In the genomic region with DNA sequence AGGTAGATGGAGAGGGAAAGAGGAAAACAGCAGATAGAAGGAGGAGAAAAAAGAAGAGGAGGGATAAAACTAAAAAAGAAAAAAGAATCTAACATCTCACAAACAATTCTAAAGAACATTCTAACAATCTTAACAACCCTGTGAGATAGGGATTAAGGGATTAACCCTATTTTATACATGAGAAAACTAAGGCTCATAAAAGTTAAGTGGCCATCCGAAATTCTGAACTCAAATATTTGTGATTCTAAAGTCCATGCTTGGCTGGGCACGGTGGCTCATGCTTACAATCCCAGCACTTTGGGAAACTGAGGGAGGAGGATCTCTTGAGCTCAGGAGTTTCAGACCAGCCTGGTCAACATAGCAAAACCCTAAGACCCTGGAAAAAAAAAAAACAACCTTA, we compare ENCODE assay signal across 22 cellular contexts. TPM values are rescaled to one million over a fixed set of nuclear protein-coding genes. Genes with fewer than 3 reads are reported as not detected.
DNase-seq lines count a peak whose midpoint lies in the region; ATAC-seq, FAIRE-seq and TF ChIP-seq lines count a peak whose summit lies in the region.
"Had no signal": no experiment of that assay in that cellular context is flagged by ENCODE, and none has a peak within 500 bp of the region (broad histone marks: within the 10 kb centered on the region; RNA-seq: fewer than 3 reads in every experiment).

No MANE protein-coding gene starts in this region.

- H3K9me3 ChIP-seq in HepG2 (ENCODE audit: low read length): no peaks in the 10 kb centered on the region
- H3K9me3 ChIP-seq: A549 had no signal

- DNase-seq in activated T-cell treated with anti-CD3 and anti-CD28 coated beads, Interleukin-2, amount 50 U/mL, for 72 hours: no peak
- DNase-seq in activated T-cell treated with anti-CD3 and anti-CD28 coated beads, Interleukin-2, amount 50 U/mL, for 48 hours: no peak
- no peak for DNase-seq in effector memory CD8-positive, alpha-beta T cell
- DNase-seq in HepG2 (ENCODE audit: low spot score) (no peak), anterior cingulate cortex (lab: John Stamatoyannopoulos, UW) (no peak), H4 (ENCODE audit: low spot score) (no peak)
- DNase-seq in stimulated activated effector memory CD8-positive, alpha-beta T cell treated with anti-CD3 and anti-CD28 coated beads, Interleukin-12 subunit alpha, Interleukin-12 subunit beta, amount 100 ng/mL, for 72 hours (ENCODE audit: low spot score in 2 of 2): no peak
- DNase-seq: AML-193; CD4-positive, alpha-beta T cell; DMS 273 treated with DMSO at 0.1 percent for 48 hours; DMS53; DND-41; EL; GOT3; H9; IMR-90 had no signal

- no TSS peak for BruUV-seq in HepG2 (replicated peaks; lab: Mats Ljungman, UMichigan)

- H3K27ac Mint-ChIP-seq in activated T-cell treated with anti-CD3 and anti-CD28 coated beads, Interleukin-2, amount 50 U/mL, for 72 hours: peak overlapping the region; percentile 82
- H3K27ac Mint-ChIP-seq in effector memory CD8-positive, alpha-beta T cell: peak overlapping the region; percentile 5 to 9
- no peak overlapping the region for H3K27ac Mint-ChIP-seq in stimulated activated effector memory CD8-positive, alpha-beta T cell treated with anti-CD3 and anti-CD28 coated beads, Interleukin-12 subunit alpha, Interleukin-12 subunit beta, amount 100 ng/mL, for 72 hours
- H3K27ac Mint-ChIP-seq: CD4-positive, alpha-beta T cell; H9 had no signal

- H3K36me3 Mint-ChIP-seq in activated T-cell treated with anti-CD3 and anti-CD28 coated beads, Interleukin-2, amount 50 U/mL, for 72 hours (ENCODE audit: insufficient read depth in 2 of 2): no peaks in the 10 kb centered on the region
- H3K36me3 Mint-ChIP-seq in effector memory CD8-positive, alpha-beta T cell (ENCODE audit: insufficient read depth): no peaks in the 10 kb centered on the region
- peaks cover 6% of the 10 kb centered on the region for H3K36me3 Mint-ChIP-seq in stimulated activated effector memory CD8-positive, alpha-beta T cell treated with anti-CD3 and anti-CD28 coated beads, Interleukin-12 subunit alpha, Interleukin-12 subunit beta, amount 100 ng/mL, for 72 hours

- H3K4me3 Mint-ChIP-seq in activated T-cell treated with anti-CD3 and anti-CD28 coated beads, Interleukin-2, amount 50 U/mL, for 72 hours: no peak overlapping the region
- peak overlapping the region; percentile 1 to 37 for H3K4me3 Mint-ChIP-seq in effector memory CD8-positive, alpha-beta T cell
- no peak overlapping the region for H3K4me3 Mint-ChIP-seq in stimulated activated effector memory CD8-positive, alpha-beta T cell treated with anti-CD3 and anti-CD28 coated beads, Interleukin-12 subunit alpha, Interleukin-12 subunit beta, amount 100 ng/mL, for 72 hours
- H3K4me3 Mint-ChIP-seq: CD4-positive, alpha-beta T cell; H9 had no signal

- no peaks in the 10 kb centered on the region for H3K27me3 ChIP-seq in HepG2 (ENCODE audit: control insufficient read depth in 1 of 2, insufficient read depth in 2 of 2, low read length in 2 of 2)

- TF ChIP-seq RAD21 in HepG2 (CRISPR knock-in tag; IDR thresholded peaks at IDR 0.05): no peak

- no peak for FAIRE-seq in HepG2 (lab: Jason Lieb, UNC)
- FAIRE-seq: A549, GM12878 had no signal

- intact Hi-C loops in HepG2 (cut with micrococcal nuclease; ENCODE audit: unreplicated experiment): no loop called here

- WGBS in HepG2 (ENCODE audit: low lambda C conversion rate): 12% methylated on average over 2 of the region's 2 CpGs

- H4K20me1 ChIP-seq in HepG2 (ENCODE audit: insufficient read depth, low read length): no peaks in the 10 kb centered on the region

- peak overlapping the region; percentile 3; the same call in 1 of the 2 replicates for H3K4me2 ChIP-seq in HepG2 (ENCODE audit: low read depth, low read length)
- H3K4me2 ChIP-seq: A549 had no signal

- peaks cover 40% of the 10 kb centered on the region for H3K79me2 ChIP-seq in HepG2 (ENCODE audit: insufficient read depth, low read length)

- peaks cover 44% of the 10 kb centered on the region for H3K4me1 ChIP-seq in HepG2 (ENCODE audit: insufficient read depth, low read length)

- no peak overlapping the region for H3K27ac ChIP-seq in HepG2 (ENCODE audit: extremely low read length, insufficient read depth, low read length)
- H3K27ac ChIP-seq: 22Rv1, A549, C4-2B, HL-60 had no signal

- TF ChIP-seq CTCF in HepG2 (CRISPR knock-in tag; IDR thresholded peaks at IDR 0.05): no peak

- ATAC-seq in activated T-cell treated with anti-CD3 and anti-CD28 coated beads, Interleukin-2, amount 50 U/mL, for 72 hours (replicated peaks in 1 of 2): no peak
- no peak for ATAC-seq in effector memory CD8-positive, alpha-beta T cell (replicated peaks)
- no peak for ATAC-seq in HepG2
- no peak for ATAC-seq in HG03039 (IDR thresholded peaks at IDR 0.05; ENCODE audit: unreplicated experiment)
- no peak for ATAC-seq in stimulated activated effector memory CD8-positive, alpha-beta T cell treated with anti-CD3 and anti-CD28 coated beads, Interleukin-12 subunit alpha, Interleukin-12 subunit beta, amount 100 ng/mL, for 72 hours
- ATAC-seq: A549, GM12878 had no signal

- CTCF ChIA-PET in HepG2 (lab: Yijun Ruan, JAX; ENCODE audit: low intra/inter-chr PET ratio, low total read pairs): no interaction called here

- no peak overlapping the region for H2AFZ ChIP-seq in HepG2 (ENCODE audit: low read length)

- in situ Hi-C loops in HepG2 (cut with HindIII; ENCODE audit: extremely low pct_ligation_motif_present, low pct_unique_long_range_greater_than_20kb): no loop called here

- H3K27me3 Mint-ChIP-seq in activated T-cell treated with anti-CD3 and anti-CD28 coated beads, Interleukin-2, amount 50 U/mL, for 72 hours (ENCODE audit: low read depth): no peaks in the 10 kb centered on the region
- no peaks in the 10 kb centered on the region for H3K27me3 Mint-ChIP-seq in effector memory CD8-positive, alpha-beta T cell
- H3K27me3 Mint-ChIP-seq: CD4-positive, alpha-beta T cell had no signal

- H3K9me3 Mint-ChIP-seq in activated T-cell treated with anti-CD3 and anti-CD28 coated beads, Interleukin-2, amount 50 U/mL, for 72 hours: no peaks in the 10 kb centered on the region
- H3K9me3 Mint-ChIP-seq in effector memory CD8-positive, alpha-beta T cell: no peaks in the 10 kb centered on the region
- no peaks in the 10 kb centered on the region for H3K9me3 Mint-ChIP-seq in stimulated activated effector memory CD8-positive, alpha-beta T cell treated with anti-CD3 and anti-CD28 coated beads, Interleukin-12 subunit alpha, Interleukin-12 subunit beta, amount 100 ng/mL, for 72 hours
- H3K9me3 Mint-ChIP-seq: CD4-positive, alpha-beta T cell; H9 had no signal

- POLR2A ChIA-PET in HepG2 (lab: Yijun Ruan, JAX): interaction anchor here (0.9 kb wide), 1 partner anchor 14 kb away, joined by 4 read pairs; no protein-coding TSS in a partner anchor

- H3K9ac ChIP-seq in HepG2 (ENCODE audit: insufficient read depth, low read depth, low read length): no peak overlapping the region

- no peaks in the 10 kb centered on the region for H3K4me1 Mint-ChIP-seq in activated T-cell treated with anti-CD3 and anti-CD28 coated beads, Interleukin-2, amount 50 U/mL, for 72 hours (ENCODE audit: low read depth)
- H3K4me1 Mint-ChIP-seq in effector memory CD8-positive, alpha-beta T cell (ENCODE audit: low read depth in 2 of 2): peaks cover 11 to 30% of the 10 kb centered on the region in 2 donors
- peaks cover 16% of the 10 kb centered on the region for H3K4me1 Mint-ChIP-seq in stimulated activated effector memory CD8-positive, alpha-beta T cell treated with anti-CD3 and anti-CD28 coated beads, Interleukin-12 subunit alpha, Interleukin-12 subunit beta, amount 100 ng/mL, for 72 hours
- H3K4me1 Mint-ChIP-seq: H9 had no signal

- no peak overlapping the region for H3K4me3 ChIP-seq in HepG2 (replicated peaks in 1 of 3; ENCODE audit: insufficient read depth in 1 of 3, low read depth in 2 of 3, low read length in 3 of 3)
- H3K4me3 ChIP-seq: A549, GM12878 had no signal

- TF ChIP-seq POLR2A in HepG2 (IDR thresholded peaks at IDR 0.05; ENCODE audit: insufficient read depth in 1 of 2, low read depth in 2 of 2, low read length in 2 of 2): no peak

- no peak for TF ChIP-seq EP300 in HepG2 (IDR thresholded peaks at IDR 0.05; ENCODE audit: low read depth in 2 of 2, low read length in 2 of 2)
- no peak for TF ChIP-seq EP300 in HepG2 (CRISPR knock-in tag; IDR thresholded peaks at IDR 0.05; ENCODE audit: borderline replicate concordance)

- no peaks in the 10 kb centered on the region for H3K36me3 ChIP-seq in HepG2 (replicated peaks in 1 of 2; ENCODE audit: control insufficient read depth in 1 of 2, insufficient read depth in 2 of 2, low read length in 2 of 2)

TF ChIP-seq in HepG2, 621 proteins besides CTCF, POLR2A, EP300 and RAD21 (continues in another document):
- 0 out of 2 replicates have a peak, but pooled peaks have one; percentile 32 for TF ChIP-seq GATAD2A (CRISPR knock-in tag; IDR thresholded peaks at IDR 0.05)
- no peak for TF ChIP-seq ZNF572 (CRISPR knock-in tag; IDR thresholded peaks at IDR 0.05)

RNA-seq across cellular contexts. Expression of a gene that starts 13.1 kb away (rescaled TPM):
- 10 to 100 TPM; 24.8 to 26.4 TPM for total RNA-seq in activated T-cell treated with anti-CD3 and anti-CD28 coated beads, Interleukin-2, amount 50 U/mL, for 72 hours
- 39.7 and 55.9 TPM in 2 replicates for total RNA-seq in HepG2 (2016; rRNA removed; fragmentation: Illumina TruSeq; extraction: Trizol)
- 6.6 and 6.7 TPM in 2 replicates for total RNA-seq in HepG2 (2016; cell fraction: cytosol; rRNA removed; fragmentation: Illumina TruSeq; extraction: Trizol; ENCODE audit: low read depth)
- 38.3 and 52.3 TPM in 2 replicates for total RNA-seq in HepG2 (2016; cell fraction: insoluble cytoplasmic fraction; rRNA removed; fragmentation: Illumina TruSeq; extraction: Trizol)
- 12.4 and 13.0 TPM in 2 replicates for total RNA-seq in HepG2 (2016; cell fraction: membrane; rRNA removed; fragmentation: Illumina TruSeq; extraction: Trizol)
- 48.8 and 49.6 TPM in 2 replicates for total RNA-seq in HepG2 (2016; cell fraction: nucleus; rRNA removed; fragmentation: Illumina TruSeq; extraction: Trizol)
- 17.1 and 20.6 TPM in 2 replicates for polyA plus RNA-seq in HepG2 (2011; rRNA removed)
- 8.0 and 12.8 TPM in 2 replicates for polyA plus RNA-seq in HepG2 (2011; cell fraction: cytosol; rRNA removed)
- polyA plus RNA-seq in HepG2 (2011; cell fraction: nucleus; rRNA removed): 10.3 and 14.8 TPM in 2 replicates
- 20.4 and 21.5 TPM in 2 replicates for polyA plus RNA-seq in HepG2 (2012)
- polyA plus RNA-seq in HepG2 (2016; cell fraction: cytosol; fragmentation: Illumina TruSeq; extraction: Trizol; ENCODE audit: low read depth): 0.51 and 0.53 TPM in 2 replicates
- 36.3 and 40.4 TPM in 2 replicates for polyA plus RNA-seq in HepG2 (2016; cell fraction: insoluble cytoplasmic fraction; fragmentation: Illumina TruSeq; extraction: Trizol; ENCODE audit: low read depth)
- 1.8 and 2.8 TPM in 2 replicates for polyA plus RNA-seq in HepG2 (2016; cell fraction: membrane; fragmentation: Illumina TruSeq; extraction: Trizol; ENCODE audit: low read depth)
- polyA plus RNA-seq in HepG2 (2016; cell fraction: nucleus; fragmentation: Illumina TruSeq; extraction: Trizol; ENCODE audit: insufficient read depth, low read depth): 42.7 and 43.8 TPM in 2 replicates
- polyA minus RNA-seq in HepG2 (2011; rRNA and poly(A)+ RNA removed; ENCODE audit: low replicate concordance): 9.2 and 26.7 TPM in 2 replicates
- polyA minus RNA-seq in HepG2 (2011; cell fraction: cytosol; rRNA and poly(A)+ RNA removed): 21.9 and 27.8 TPM in 2 replicates
- polyA minus RNA-seq in HepG2 (2011; cell fraction: nucleus; rRNA and poly(A)+ RNA removed): 109 and 125 TPM in 2 replicates
- total RNA-seq in H4 (2014; rRNA removed; shearing (Covaris generic)): 13.9 and 18.4 TPM in 2 replicates

Comparison
In these comparisons a context has a peak if more than half of its experiments do, and no peak if none do; other contexts are left out.
1. H3K4me3 Mint-ChIP-seq: peak in effector memory CD8-positive, alpha-beta T cell (2 of 2); none in activated T-cell treated with anti-CD3 and anti-CD28 coated beads, Interleukin-2, amount 50 U/mL, for 72 hours (0 of 2) and stimulated activated effector memory CD8-positive, alpha-beta T cell treated with anti-CD3 and anti-CD28 coated beads, Interleukin-12 subunit alpha, Interleukin-12 subunit beta, amount 100 ng/mL, for 72 hours (single experiment).